ENCODE assay signal across 19 cellular contexts in the genomic region with DNA sequence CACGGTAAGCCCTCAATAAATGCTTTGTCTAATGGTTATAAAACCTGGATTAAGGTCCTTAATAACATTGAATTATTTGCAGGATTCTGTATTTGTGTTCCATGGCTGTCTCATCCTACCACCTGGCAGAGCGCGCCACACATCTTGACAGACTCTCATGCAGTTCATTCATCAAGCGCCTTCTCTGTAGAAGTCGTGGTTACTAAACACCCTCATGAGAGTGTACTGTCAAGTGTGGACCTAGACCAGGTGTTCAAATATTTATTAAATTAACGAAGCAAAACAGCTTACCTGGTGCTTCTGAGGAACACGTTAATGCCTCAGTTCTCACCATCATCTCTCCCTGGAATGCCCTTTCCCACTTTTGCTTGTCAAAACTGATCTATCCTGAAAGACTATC. TPM values are rescaled to one million over a fixed set of nuclear protein-coding genes. Genes with fewer than 3 reads are reported as not detected.
DNase-seq lines count a peak whose midpoint lies in the region; ATAC-seq and TF ChIP-seq lines count a peak whose summit lies in the region.
"Had no signal": no experiment of that assay in that cellular context is flagged by ENCODE, and none has a peak within 500 bp of the region (broad histone marks: within the 10 kb centered on the region; RNA-seq: fewer than 3 reads in every experiment).

No MANE protein-coding gene starts in this region.

- H3K36me3 Mint-ChIP-seq in CD4-positive, alpha-beta memory T cell, result peaks cover 0 to 13% of the 10 kb centered on the region in 2 donors

- no peaks in the 10 kb centered on the region for H3K27me3 ChIP-seq in thyroid gland
- no peaks in the 10 kb centered on the region for H3K27me3 ChIP-seq in CD4-positive, alpha-beta memory T cell (ENCODE audit: insufficient read depth, low read length)
- H3K27me3 ChIP-seq in right cardiac atrium (ENCODE audit: control insufficient read depth, insufficient read depth), result no peaks in the 10 kb centered on the region
- H3K27me3 ChIP-seq: Peyer's patch, SJSA1 had no signal

- H3K4me3 ChIP-seq in thyroid gland (replicated peaks in 1 of 3) (no peak overlapping the region), right cardiac atrium (ENCODE audit: low read length) (no peak overlapping the region)
- H3K4me3 ChIP-seq in CD4-positive, alpha-beta memory T cell (ENCODE audit: low read length in 2 of 2), result no peak overlapping the region
- H3K4me3 ChIP-seq: Peyer's patch, SJSA1 had no signal

- intact Hi-C loops in thyroid gland (cut with DNase I) (no loop called here), right cardiac atrium (cut with DNase I) (no loop called here)
- intact Hi-C loops in CD4-positive, alpha-beta memory T cell (cut with micrococcal nuclease), result no loop called here

- H3K9me3 Mint-ChIP-seq in CD4-positive, alpha-beta memory T cell, result peaks cover 0 to 2% (median 0%) of the 10 kb centered on the region in 8 donors

- peaks cover 23 to 27% of the 10 kb centered on the region in 2 donors for H3K4me1 ChIP-seq in thyroid gland
- H3K4me1 ChIP-seq in CD4-positive, alpha-beta memory T cell (ENCODE audit: insufficient read depth, low read length), result no peaks in the 10 kb centered on the region
- no peaks in the 10 kb centered on the region for H3K4me1 ChIP-seq in right cardiac atrium (ENCODE audit: control insufficient read depth, insufficient read depth, low read length)
- H3K4me1 ChIP-seq: Peyer's patch had no signal

- no peak for ATAC-seq in right cardiac atrium

- TF ChIP-seq POLR2A in thyroid gland (IDR thresholded peaks at IDR 0.05), result no peak

- H3K9me3 ChIP-seq in thyroid gland, result no peaks in the 10 kb centered on the region
- no peaks in the 10 kb centered on the region for H3K9me3 ChIP-seq in CD4-positive, alpha-beta memory T cell (ENCODE audit: control insufficient read depth in 1 of 2, low read length in 2 of 2)
- no peaks in the 10 kb centered on the region for H3K9me3 ChIP-seq in right cardiac atrium (ENCODE audit: control insufficient read depth, low read length)
- H3K9me3 ChIP-seq: Peyer's patch, SJSA1 had no signal

- POLR2A ChIA-PET in CD4-positive, alpha-beta memory T cell (lab: Charles Lee; ENCODE audit: partially characterized antibody), result no interaction called here

- no peaks in the 10 kb centered on the region for H3K27me3 Mint-ChIP-seq in CD4-positive, alpha-beta memory T cell

- H3K27ac Mint-ChIP-seq in CD4-positive, alpha-beta memory T cell, result no peak overlapping the region

- H3K27ac ChIP-seq in thyroid gland (no peak overlapping the region), right cardiac atrium (ENCODE audit: low read length) (no peak overlapping the region)
- no peak overlapping the region for H3K27ac ChIP-seq in CD4-positive, alpha-beta memory T cell (ENCODE audit: low read depth, low read length)
- H3K27ac ChIP-seq: Peyer's patch, SJSA1 had no signal

- peaks cover 0 to 7% (median under 1%) of the 10 kb centered on the region in 4 donors for H3K4me1 Mint-ChIP-seq in CD4-positive, alpha-beta memory T cell

- WGBS in thyroid gland, 2 donors, result 96 to 97% methylated on average over 7 of the region's 7 CpGs
- WGBS in right cardiac atrium, result 95% methylated on average over 7 of the region's 7 CpGs

- CTCF ChIA-PET in CD4-positive, alpha-beta memory T cell (lab: Charles Lee; ENCODE audit: partially characterized antibody), result no interaction called here

- no peak overlapping the region for H3K4me3 Mint-ChIP-seq in CD4-positive, alpha-beta memory T cell

- DNase-seq in NCI-H146 (lab: John Stamatoyannopoulos, UW), result peak; percentile 5
- no peak for DNase-seq in NCI-H146 treated with DMSO at 0.1 percent for 48 hours (lab: John Stamatoyannopoulos, UW; ENCODE audit: unreplicated experiment)
- peak; percentile 36 for DNase-seq in DMS53 treated with DMSO at 0.1 percent for 48 hours (lab: John Stamatoyannopoulos, UW; ENCODE audit: unreplicated experiment)
- peak; percentile 2 for DNase-seq in NCI-H69 (lab: John Stamatoyannopoulos, UW)
- peak; percentile 39 for DNase-seq in SHP77 treated with DMSO at 0.1 percent for 48 hours (lab: John Stamatoyannopoulos, UW)
- no peak for DNase-seq in thyroid gland
- DNase-seq in CD4-positive, alpha-beta memory T cell, result no peak
- no peak for DNase-seq in right cardiac atrium
- DNase-seq: AML-193, C1 segment of cervical spinal cord, DND-41, IMR-90, NCI-H1105, NCI-H187 treated with DMSO at 0.1 percent for 48 hours, NCI-H2171 treated with DMSO at 0.1 percent for 48 hours, NCI-H446 treated with DMSO at 0.1 percent for 48 hours, Peyer's patch, T-helper 1 cell had no signal

- H3K36me3 ChIP-seq in thyroid gland, result peaks cover 4% of the 10 kb centered on the region in 2 donors
- H3K36me3 ChIP-seq in CD4-positive, alpha-beta memory T cell (ENCODE audit: insufficient read depth, low read length), result peaks cover 3% of the 10 kb centered on the region

- TF ChIP-seq CTCF in thyroid gland (IDR thresholded peaks at IDR 0.05), result no peak

RNA-seq across cellular contexts. Expression of a gene that starts 13.1 kb away (rescaled TPM):
- total RNA-seq in thyroid gland (100 to 1,000 TPM; 144 to 164 (median 155) TPM), right cardiac atrium (10 to 100 TPM; 36.3 to 40.2 (median 36.7) TPM)
- 10 to 100 TPM; 94.2 to 96.2 TPM for total RNA-seq in CD4-positive, alpha-beta memory T cell
- 10 to 100 TPM; 53.7 to 67.3 TPM for polyA plus RNA-seq in CD4-positive, alpha-beta memory T cell
- 19.7 TPM for polyA plus RNA-seq in right cardiac atrium

RNA-seq across cellular contexts. Expression of a gene that starts 48.2 kb away (rescaled TPM):
- total RNA-seq in thyroid gland (100 to 1,000 TPM in 3 of 4 donors, 10 to 100 TPM in 1; 89.2 to 204 (median 173) TPM), right cardiac atrium (10 to 100 TPM; 20.8 to 21.3 (median 21.1) TPM)
- total RNA-seq in CD4-positive, alpha-beta memory T cell, result 10 to 100 TPM; 41.5 to 48.6 TPM
- polyA plus RNA-seq in CD4-positive, alpha-beta memory T cell, result 10 to 100 TPM; 26.0 to 26.3 TPM
- 16.8 TPM for polyA plus RNA-seq in right cardiac atrium

Comparison
In these comparisons a context has a peak if more than half of its experiments do, and no peak if none do; other contexts are left out.
1. DNase-seq: peak in NCI-H146 (single experiment), DMS53 treated with DMSO at 0.1 percent for 48 hours (single experiment), NCI-H69 (single experiment) and SHP77 treated with DMSO at 0.1 percent for 48 hours (single experiment); none in NCI-H146 treated with DMSO at 0.1 percent for 48 hours (single experiment), thyroid gland (0 of 2), CD4-positive, alpha-beta memory T cell (0 of 5) and right cardiac atrium (0 of 3).